6 cellular contexts compared by ENCODE assay signal in genomic region chr16:30076276-30076791, GRCh38. TPM values are rescaled to one million over a fixed set of nuclear protein-coding genes. Genes with fewer than 3 reads are reported as not detected.
DNase-seq lines count a peak whose midpoint lies in the region; ATAC-seq and TF ChIP-seq lines count a peak whose summit lies in the region.

No MANE protein-coding gene starts in this region.

- ATAC-seq in HG02840 (IDR thresholded peaks at IDR 0.05; ENCODE audit: low FRiP score, unreplicated experiment), result peak; percentile 40
- ATAC-seq in natural killer cell treated with Interleukin-12 subunit alpha and Interleukin-12 subunit beta and Interleukin-15 and Interleukin-18, amount 100 ng/mL, for 72 hours, result peak; percentile 52 to 54
- no peak for ATAC-seq in GM18520 (IDR thresholded peaks at IDR 0.05; ENCODE audit: unreplicated experiment)

- H3K27me3 Mint-ChIP-seq in natural killer cell treated with Interleukin-12 subunit alpha and Interleukin-12 subunit beta and Interleukin-15 and Interleukin-18, amount 100 ng/mL, for 72 hours, result no peaks in the 10 kb centered on the region

- peak overlapping the region; percentile 87 for H3K4me3 ChIP-seq in astrocyte of the spinal cord (ENCODE audit: low read depth, low read length)

- peak overlapping the region; percentile 92 to 94 for H3K27ac Mint-ChIP-seq in natural killer cell treated with Interleukin-12 subunit alpha and Interleukin-12 subunit beta and Interleukin-15 and Interleukin-18, amount 100 ng/mL, for 72 hours

- TF ChIP-seq CTCF in astrocyte of the spinal cord (IDR thresholded peaks at IDR 0.05; ENCODE audit: low read depth, low read length), result no peak

- peak overlapping the region; percentile 97 for H3K4me3 Mint-ChIP-seq in natural killer cell treated with Interleukin-12 subunit alpha and Interleukin-12 subunit beta and Interleukin-15 and Interleukin-18, amount 100 ng/mL, for 72 hours

- no peaks in the 10 kb centered on the region for H3K9me3 Mint-ChIP-seq in natural killer cell treated with Interleukin-12 subunit alpha and Interleukin-12 subunit beta and Interleukin-15 and Interleukin-18, amount 100 ng/mL, for 72 hours

- peaks cover 15% of the 10 kb centered on the region for H3K36me3 Mint-ChIP-seq in natural killer cell treated with Interleukin-12 subunit alpha and Interleukin-12 subunit beta and Interleukin-15 and Interleukin-18, amount 100 ng/mL, for 72 hours

- in situ Hi-C loops in astrocyte of the spinal cord (cut with HindIII; ENCODE audit: low sequenced_read_pairs), result no loop called here

- DNase-seq in AG20443 (ENCODE audit: low spot score) (peak; percentile 58), astrocyte of the spinal cord (ENCODE audit: low read depth, low spot score) (no peak), NCI-H1694 (lab: John Stamatoyannopoulos, UW) (no peak)
- DNase-seq in natural killer cell treated with Interleukin-12 subunit alpha and Interleukin-12 subunit beta and Interleukin-15 and Interleukin-18, amount 100 ng/mL, for 72 hours (ENCODE audit: low spot score), result no peak

- peaks cover 20 to 38% of the 10 kb centered on the region in 2 donors for H3K4me1 Mint-ChIP-seq in natural killer cell treated with Interleukin-12 subunit alpha and Interleukin-12 subunit beta and Interleukin-15 and Interleukin-18, amount 100 ng/mL, for 72 hours (ENCODE audit: low read depth in 2 of 2)

RNA-seq across cellular contexts. Expression of gene PPP4C, which starts 0.5 kb away (rescaled TPM):
- total RNA-seq in natural killer cell treated with Interleukin-12 subunit alpha and Interleukin-12 subunit beta and Interleukin-15 and Interleukin-18, amount 100 ng/mL, for 72 hours, result 100 to 1,000 TPM; 144 to 148 TPM

RNA-seq across cellular contexts. Expression of gene ALDOA, which starts 10.8 kb away (rescaled TPM):
- total RNA-seq in natural killer cell treated with Interleukin-12 subunit alpha and Interleukin-12 subunit beta and Interleukin-15 and Interleukin-18, amount 100 ng/mL, for 72 hours, result 1,000 to 10,000 TPM; 1,789 to 1,983 TPM

RNA-seq across cellular contexts. Expression of gene TBX6, which starts 15.4 kb away (rescaled TPM):
- total RNA-seq in natural killer cell treated with Interleukin-12 subunit alpha and Interleukin-12 subunit beta and Interleukin-15 and Interleukin-18, amount 100 ng/mL, for 72 hours, result under 1 TPM; 0.29 to 0.78 TPM

RNA-seq across cellular contexts. Expression of gene YPEL3, which starts 19.7 kb away (rescaled TPM):
- total RNA-seq in natural killer cell treated with Interleukin-12 subunit alpha and Interleukin-12 subunit beta and Interleukin-15 and Interleukin-18, amount 100 ng/mL, for 72 hours, result 10 to 100 TPM; 21.1 to 25.8 TPM

RNA-seq across cellular contexts. Expression of gene GDPD3, which starts 37.0 kb away (rescaled TPM):
- 1 to 10 TPM; 1.6 to 5.6 TPM for total RNA-seq in natural killer cell treated with Interleukin-12 subunit alpha and Interleukin-12 subunit beta and Interleukin-15 and Interleukin-18, amount 100 ng/mL, for 72 hours
